ENCODE assay signal across 9 cellular contexts in genomic region chr15:75030023-75030413, GRCh38. TPM values are rescaled to one million over a fixed set of nuclear protein-coding genes. Genes with fewer than 3 reads are reported as not detected.
DNase-seq lines count a peak whose midpoint lies in the region; ATAC-seq and TF ChIP-seq lines count a peak whose summit lies in the region.
"Had no signal": no experiment of that assay in that cellular context is flagged by ENCODE, and none has a peak within 500 bp of the region (broad histone marks: within the 10 kb centered on the region; RNA-seq: fewer than 3 reads in every experiment).

No MANE protein-coding gene starts in this region.

- H3K27ac ChIP-seq in HUES6 (ENCODE audit: low read depth, low read length) (no peak overlapping the region; the same call in 1 of the 2 replicates), breast epithelium (peak overlapping the region; percentile 70 to 89), left lung (peak overlapping the region; percentile 79 to 83), thyroid gland (peak overlapping the region; percentile 54 to 76 (median 72))

- POLR2A ChIA-PET in activated CD4-positive, alpha-beta memory T cell treated with anti-CD3 and anti-CD28 coated beads, Interleukin-2, amount 10 ng/mL, durations not matched to agents 7 days and 5 days (lab: Charles Lee): interaction anchor here (0.9 to 1.8 kb wide), 10 partner anchors 8 to 610 kb away, joined by 3 to 15 read pairs (median 4); partner anchors contain the start of gene C15orf39

- peaks cover 30% of the 10 kb centered on the region for H3K36me3 Mint-ChIP-seq in activated CD4-positive, alpha-beta memory T cell treated with anti-CD3 and anti-CD28 coated beads, Interleukin-2, amount 10 ng/mL, durations not matched to agents 7 days and 5 days (ENCODE audit: low read depth)

- ATAC-seq in left lung: peak; percentile 10
- ATAC-seq in GM21717 (IDR thresholded peaks at IDR 0.05; ENCODE audit: unreplicated experiment): no peak

- CTCF ChIA-PET in activated CD4-positive, alpha-beta memory T cell treated with anti-CD3 and anti-CD28 coated beads, Interleukin-2, amount 10 ng/mL, durations not matched to agents 7 days and 5 days (lab: Charles Lee): interaction anchor here (0.7 to 6.3 kb wide), 13 partner anchors 8 to 338 kb away, joined by 3 to 53 read pairs (median 5); partner anchors contain the start of genes C15orf39 and MAN2C1

- H3K4me1 ChIP-seq in HUES6 (ENCODE audit: control insufficient read depth, insufficient read depth, low read length) (peaks cover 44% of the 10 kb centered on the region), breast epithelium (peaks cover 0 to 14% of the 10 kb centered on the region in 2 donors), left lung (peaks cover 28 to 60% of the 10 kb centered on the region in 2 donors), thyroid gland (peaks cover 15 to 30% of the 10 kb centered on the region in 2 donors)

- DNase-seq in breast epithelium (ENCODE audit: low spot score in 2 of 2) (no peak), left lung (peak in 1 of 2 donors; percentile 49), thyroid gland (peak; percentile 17 to 40), AG08396 (ENCODE audit: low spot score) (no peak)
- no peak for DNase-seq in activated CD4-positive, alpha-beta memory T cell treated with anti-CD3 and anti-CD28 coated beads, Interleukin-2, amount 10 ng/mL, durations not matched to agents 7 days and 5 days

- H3K9me3 ChIP-seq in HUES6 (ENCODE audit: control insufficient read depth, insufficient read depth, low read depth, low read length) (no peaks in the 10 kb centered on the region), breast epithelium (no peaks in the 10 kb centered on the region), left lung (no peaks in the 10 kb centered on the region), thyroid gland (no peaks in the 10 kb centered on the region)

- no peak for TF ChIP-seq POLR2A in breast epithelium (IDR thresholded peaks at IDR 0.05)
- TF ChIP-seq POLR2A in thyroid gland (IDR thresholded peaks at IDR 0.05): no peak

- 11 to 34% methylated on average over 2 of the region's 2 CpGs for WGBS in thyroid gland, 2 donors

- no peaks in the 10 kb centered on the region for H3K27me3 ChIP-seq in HUES6 (ENCODE audit: control insufficient read depth, insufficient read depth, low read length)
- H3K27me3 ChIP-seq in breast epithelium: no peaks in the 10 kb centered on the region
- H3K27me3 ChIP-seq in left lung: no peaks in the 10 kb centered on the region
- H3K27me3 ChIP-seq in thyroid gland: no peaks in the 10 kb centered on the region

- peaks cover 37% of the 10 kb centered on the region for H3K4me1 Mint-ChIP-seq in activated CD4-positive, alpha-beta memory T cell treated with anti-CD3 and anti-CD28 coated beads, Interleukin-2, amount 10 ng/mL, durations not matched to agents 7 days and 5 days

- intact Hi-C loops in breast epithelium (cut with DNase I; ENCODE audit: low total_unique reads): loop anchor here (5.0 kb wide), 1 partner anchor 172 kb away; the partner anchor contains the start of gene C15orf39
- intact Hi-C loops in left lung (cut with DNase I): loop anchor here in 1 of 2 donors (10.0 kb wide), 1 partner anchor 175 kb away; the partner anchor contains the start of gene C15orf39
- intact Hi-C loops in thyroid gland (cut with DNase I): no loop called here

- no peak overlapping the region for H3K4me3 Mint-ChIP-seq in activated CD4-positive, alpha-beta memory T cell treated with anti-CD3 and anti-CD28 coated beads, Interleukin-2, amount 10 ng/mL, durations not matched to agents 7 days and 5 days
- H3K4me3 Mint-ChIP-seq: activated naive CD8-positive, alpha-beta T cell treated with anti-CD3 and anti-CD28 coated beads for 36 hours; T-cell had no signal

- TF ChIP-seq CTCF in breast epithelium (IDR thresholded peaks at IDR 0.05) (no peak), left lung (IDR thresholded peaks at IDR 0.05) (no peak), thyroid gland (IDR thresholded peaks at IDR 0.05) (no peak)

- no peaks in the 10 kb centered on the region for H3K27me3 Mint-ChIP-seq in activated CD4-positive, alpha-beta memory T cell treated with anti-CD3 and anti-CD28 coated beads, Interleukin-2, amount 10 ng/mL, durations not matched to agents 7 days and 5 days
- H3K27me3 Mint-ChIP-seq: activated naive CD8-positive, alpha-beta T cell treated with anti-CD3 and anti-CD28 coated beads for 36 hours; T-cell had no signal

- H3K36me3 ChIP-seq in HUES6 (ENCODE audit: control insufficient read depth, insufficient read depth, low read length) (peaks cover 4% of the 10 kb centered on the region; the same call in 1 of the 2 replicates), breast epithelium (no peaks in the 10 kb centered on the region), left lung (peaks cover 0 to 3% of the 10 kb centered on the region in 2 donors), thyroid gland (no peaks in the 10 kb centered on the region)

- no peaks in the 10 kb centered on the region for H3K9me3 Mint-ChIP-seq in activated CD4-positive, alpha-beta memory T cell treated with anti-CD3 and anti-CD28 coated beads, Interleukin-2, amount 10 ng/mL, durations not matched to agents 7 days and 5 days
- H3K9me3 Mint-ChIP-seq: activated naive CD8-positive, alpha-beta T cell treated with anti-CD3 and anti-CD28 coated beads for 36 hours; T-cell had no signal

- no peak overlapping the region for H3K27ac Mint-ChIP-seq in activated CD4-positive, alpha-beta memory T cell treated with anti-CD3 and anti-CD28 coated beads, Interleukin-2, amount 10 ng/mL, durations not matched to agents 7 days and 5 days
- H3K27ac Mint-ChIP-seq: T-cell had no signal

- H3K9ac ChIP-seq in HUES6 (ENCODE audit: low read length): peak overlapping the region; percentile 19

- no peak overlapping the region for H3K4me3 ChIP-seq in HUES6 (ENCODE audit: low read depth, low read length)
- H3K4me3 ChIP-seq in breast epithelium: peak overlapping the region in 1 of 3 donors; percentile 56
- no peak overlapping the region for H3K4me3 ChIP-seq in left lung
- H3K4me3 ChIP-seq in thyroid gland (replicated peaks in 1 of 3): no peak overlapping the region

RNA-seq across cellular contexts. Expression of gene PPCDC, which starts 6.6 kb away (rescaled TPM):
- 10 to 100 TPM; 17.3 to 19.0 (median 18.9) TPM for total RNA-seq in breast epithelium
- 10 to 100 TPM; 13.2 to 14.1 TPM for total RNA-seq in left lung
- total RNA-seq in thyroid gland: 10 to 100 TPM in 3 of 4 donors, 1 to 10 TPM in 1; 3.5 to 31.2 (median 20.6) TPM
- 10 to 100 TPM; 43.0 to 50.2 TPM for total RNA-seq in activated CD4-positive, alpha-beta memory T cell treated with anti-CD3 and anti-CD28 coated beads, Interleukin-2, amount 10 ng/mL, durations not matched to agents 7 days and 5 days

RNA-seq across cellular contexts. Expression of gene SCAMP5, which starts 34.7 kb away (rescaled TPM):
- total RNA-seq in breast epithelium (1 to 10 TPM; 2.2 to 7.5 (median 4.5) TPM), left lung (10 to 100 TPM in 1 of 2 donors, 1 to 10 TPM in 1; 1.9 to 20.1 TPM), thyroid gland (10 to 100 TPM in 2 of 4 donors, 1 to 10 TPM in 2; 7.6 to 16.7 (median 10.1) TPM)
- under 1 TPM; 0.60 to 0.81 TPM for total RNA-seq in activated CD4-positive, alpha-beta memory T cell treated with anti-CD3 and anti-CD28 coated beads, Interleukin-2, amount 10 ng/mL, durations not matched to agents 7 days and 5 days

Comparison
In these comparisons a context has a peak if more than half of its experiments do, and no peak if none do; other contexts are left out.
1. DNase-seq: peak in thyroid gland (2 of 2); none in breast epithelium (0 of 2), activated CD4-positive, alpha-beta memory T cell treated with anti-CD3 and anti-CD28 coated beads, Interleukin-2, amount 10 ng/mL, durations not matched to agents 7 days and 5 days (single experiment) and AG08396 (single experiment).